9 cellular contexts compared by ENCODE assay signal in the genomic region with DNA sequence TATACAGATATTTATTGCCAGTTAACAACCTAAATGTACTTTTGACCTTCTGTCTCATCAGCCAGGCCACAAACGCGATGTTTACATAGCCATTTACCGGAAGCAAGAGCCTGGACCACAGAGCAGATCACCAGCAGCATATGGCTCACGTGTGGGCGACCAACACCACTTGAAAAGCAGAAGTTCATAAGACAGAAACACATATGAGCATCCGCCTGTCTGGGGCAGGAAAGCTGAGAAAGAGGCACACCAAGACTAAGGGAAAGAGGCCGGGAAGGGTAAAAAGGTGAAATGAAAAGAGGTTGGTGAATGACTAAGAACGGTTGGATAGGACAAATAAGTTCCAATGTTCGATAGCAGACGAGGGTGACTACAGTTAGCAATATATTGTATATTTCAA. TPM values are rescaled to one million over a fixed set of nuclear protein-coding genes. Genes with fewer than 3 reads are reported as not detected.
A peak's percentile ranks its signal among the peaks of the same experiment; 100 is the strongest.
DNase-seq lines count a peak whose midpoint lies in the region; ATAC-seq, FAIRE-seq and TF ChIP-seq lines count a peak whose summit lies in the region.
"Had no signal": no experiment of that assay in that cellular context is flagged by ENCODE, and none has a peak within 500 bp of the region (broad histone marks: within the 10 kb centered on the region; RNA-seq: fewer than 3 reads in every experiment).

No MANE protein-coding gene starts in this region.

- DNase-seq in activated gamma-delta T cell treated with Interleukin-2 at 50 U/mL for 16 hours (peak; percentile 55), activated gamma-delta T cell (lab: John Stamatoyannopoulos, UW) (no peak), SKM-1 (lab: John Stamatoyannopoulos, UW; ENCODE audit: unreplicated experiment) (peak; percentile 81), adrenal gland (peak in 6 of 7 donors; percentile 18 to 59 (median 34)), H54 (ENCODE audit: insufficient read length, low spot score) (no peak), NCI-H146 treated with DMSO at 0.1 percent for 48 hours (lab: John Stamatoyannopoulos, UW; ENCODE audit: unreplicated experiment) (no peak)
- DNase-seq in stimulated activated CD4-positive, alpha-beta T cell treated with anti-CD3 and anti-CD28 coated beads, Interleukin-1b, Interleukin-23, amount 100 ng/mL, for 48 hours = peak; percentile 46

- H3K9me3 ChIP-seq in adrenal gland (replicated peaks in 1 of 3) = no peaks in the 10 kb centered on the region

- H3K27ac ChIP-seq in adrenal gland = peak overlapping the region in 3 of 5 donors; percentile 43 to 88 (median 86)
- H3K27ac ChIP-seq: SK-N-MC had no signal

- peak; percentile 94 for ATAC-seq in HG03095 (IDR thresholded peaks at IDR 0.05; ENCODE audit: unreplicated experiment)

- FAIRE-seq in H54 (lab: Jason Lieb, UNC) = no peak

- no peaks in the 10 kb centered on the region for H3K27me3 ChIP-seq in adrenal gland

- TF ChIP-seq CTCF in adrenal gland (IDR thresholded peaks at IDR 0.05) = no peak

- WGBS in adrenal gland, 4 donors = 17 to 34% (median 21%) methylated on average over 10 of the region's 10 CpGs

- H3K4me3 ChIP-seq in adrenal gland = peak overlapping the region in 2 of 4 donors; percentile 83 to 93
- H3K4me3 ChIP-seq: SK-N-MC had no signal

- H3K36me3 ChIP-seq in adrenal gland (replicated peaks in 1 of 2) = no peaks in the 10 kb centered on the region

- H3K4me1 ChIP-seq in adrenal gland (replicated peaks in 1 of 2) = peaks cover 5 to 23% of the 10 kb centered on the region in 2 donors

- peak in 1 of 2 donors; percentile 37 for TF ChIP-seq POLR2A in adrenal gland (IDR thresholded peaks at IDR 0.05)
- TF ChIP-seq POLR2A in H54 (IDR thresholded peaks at IDR 0.05; ENCODE audit: low read depth, low read length) = no peak

- intact Hi-C loops in adrenal gland (cut with DNase I) = no loop called here

RNA-seq across cellular contexts. Expression of gene ABCB1, which starts 1.3 kb away (rescaled TPM):
- 1,000 to 10,000 TPM in 1 of 8 donors, 100 to 1,000 TPM in 7; 166 to 1,205 (median 428) TPM for total RNA-seq in adrenal gland
- 1,000 to 10,000 TPM in 1 of 3 donors, 100 to 1,000 TPM in 1, 10 to 100 TPM in 1; 64.5 to 1,762 (median 185) TPM for polyA plus RNA-seq in adrenal gland

RNA-seq across cellular contexts. Expression of gene RUNDC3B, which starts 28.9 kb away (rescaled TPM):
- 10 to 100 TPM; 17.1 to 47.4 (median 29.4) TPM for total RNA-seq in adrenal gland
- 10 to 100 TPM in 2 of 3 donors, 1 to 10 TPM in 1; 9.8 to 40.5 (median 12.8) TPM for polyA plus RNA-seq in adrenal gland

Comparison
In these comparisons a context has a peak if more than half of its experiments do, and no peak if none do; other contexts are left out.
1. DNase-seq: peak in activated gamma-delta T cell treated with Interleukin-2 at 50 U/mL for 16 hours (single experiment), SKM-1 (single experiment), adrenal gland (6 of 7) and stimulated activated CD4-positive, alpha-beta T cell treated with anti-CD3 and anti-CD28 coated beads, Interleukin-1b, Interleukin-23, amount 100 ng/mL, for 48 hours (single experiment); none in activated gamma-delta T cell (single experiment), H54 (single experiment) and NCI-H146 treated with DMSO at 0.1 percent for 48 hours (single experiment).